8 cellular contexts compared by ENCODE assay signal in genomic region chr7:122987463-122987862, GRCh38. TPM values are rescaled to one million over a fixed set of nuclear protein-coding genes. Genes with fewer than 3 reads are reported as not detected.
"Had no signal": no experiment of that assay in that cellular context is flagged by ENCODE, and none has a peak within 500 bp of the region (broad histone marks: within the 10 kb centered on the region; RNA-seq: fewer than 3 reads in every experiment).

No MANE protein-coding gene starts in this region.

- FAIRE-seq: HTR-8/SVneo, K562 had no signal

- ATAC-seq: K562 had no signal

- DNase-seq: GOT3, H7, HCEC 1CT, IMR-90 had no signal

- H3K4me3 ChIP-seq: K562 had no signal

RNA-seq across cellular contexts. Expression of gene TAS2R16, which starts 8.0 kb away (rescaled TPM):
- total RNA-seq: H4, H7, HT-29, IMR-90, K562 had no signal
- polyA plus RNA-seq: IMR-90, K562 had no signal
